Comparison of ENCODE assay signal across 20 cellular contexts in the genomic region with DNA sequence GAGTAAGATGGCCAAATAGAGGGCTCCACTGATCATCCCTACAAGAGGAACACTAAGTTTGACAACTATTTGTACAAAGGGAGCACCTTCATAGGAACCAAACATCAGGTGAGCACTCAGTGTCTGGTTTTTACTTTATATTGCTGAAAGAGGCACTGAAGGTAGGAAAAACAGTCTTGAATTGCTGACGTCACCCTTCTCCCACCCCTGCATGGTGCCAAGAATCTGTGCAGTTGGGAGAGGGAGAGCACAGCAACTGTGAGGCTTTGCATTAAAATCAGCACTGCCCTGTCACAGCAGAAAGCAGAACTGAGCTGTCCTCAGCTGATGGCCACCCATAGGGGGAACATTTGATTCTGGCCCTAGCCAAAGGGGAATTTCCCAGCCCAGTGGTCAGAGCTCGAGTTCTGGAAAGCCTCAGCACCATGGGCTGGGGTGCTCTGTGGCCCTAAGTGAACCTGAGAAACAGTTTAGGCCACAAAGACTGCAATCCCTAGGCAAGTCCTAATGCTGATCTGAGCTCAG. TPM values are rescaled to one million over a fixed set of nuclear protein-coding genes. Genes with fewer than 3 reads are reported as not detected.
A peak's percentile ranks its signal among the peaks of the same experiment; 100 is the strongest.
DNase-seq lines count a peak whose midpoint lies in the region; ATAC-seq, FAIRE-seq and TF ChIP-seq lines count a peak whose summit lies in the region.
"Had no signal": no experiment of that assay in that cellular context is flagged by ENCODE, and none has a peak within 500 bp of the region (broad histone marks: within the 10 kb centered on the region; RNA-seq: fewer than 3 reads in every experiment).

No MANE protein-coding gene starts in this region.

- TF ChIP-seq POLR2A in K562 (conservative IDR thresholded peaks at IDR 0.05) (no peak), right lobe of liver (IDR thresholded peaks at IDR 0.05) (no peak)

- in situ Hi-C loops in K562 (cut with MboI): no loop called here

- H3K79me2 ChIP-seq in DND-41 (ENCODE audit: insufficient read depth, low read length) (no peaks in the 10 kb centered on the region), K562 (ENCODE audit: control insufficient read depth, insufficient read depth, low read length) (no peaks in the 10 kb centered on the region)

- H4K20me1 ChIP-seq in DND-41 (ENCODE audit: insufficient read depth, low read length) (no peaks in the 10 kb centered on the region), K562 (replicated peaks; ENCODE audit: control insufficient read depth, insufficient read depth, low read length) (no peaks in the 10 kb centered on the region)
- H4K20me1 ChIP-seq: BLaER1 had no signal

- POLR2A ChIA-PET in HEK293 (lab: Yijun Ruan, JAX): no interaction called here
- POLR2A ChIA-PET in K562 (lab: Yijun Ruan, JAX): interaction anchor here (0.6 kb wide), 2 partner anchors 8 to 88 kb away, joined by 3 read pairs; no protein-coding TSS in a partner anchor

- no peak for TF ChIP-seq CTCF in DND-41 (IDR thresholded peaks at IDR 0.05; ENCODE audit: borderline replicate concordance, extremely low read depth, low read length, poor library complexity, severe bottlenecking)
- no peak for TF ChIP-seq CTCF in HEK293 (tag by site-specific recombination; IDR thresholded peaks at IDR 0.05)
- no peak for TF ChIP-seq CTCF in K562 (IDR thresholded peaks at IDR 0.05 in 2 of 3, conservative IDR thresholded peaks at IDR 0.05 in 1 of 3; ENCODE audit: insufficient read depth in 2 of 3, low read depth in 1 of 3, low read length in 3 of 3)
- no peak for TF ChIP-seq CTCF in right lobe of liver (IDR thresholded peaks at IDR 0.05)
- TF ChIP-seq CTCF in foreskin fibroblast (IDR thresholded peaks at IDR 0.05; ENCODE audit: low read depth, low read length): no peak

- TF ChIP-seq EP300 in K562 (IDR thresholded peaks at IDR 0.05; ENCODE audit: low read length): no peak

- H3K4me1 ChIP-seq in DND-41 (ENCODE audit: insufficient read depth, low read length) (peaks cover 23% of the 10 kb centered on the region), HEK293 (ENCODE audit: control insufficient read depth, insufficient read depth, low read length) (no peaks in the 10 kb centered on the region), K562 (replicated peaks in 1 of 2; ENCODE audit: control insufficient read depth in 2 of 2, insufficient read depth in 2 of 2, low read length in 2 of 2) (peaks cover 0 to 4% of the 10 kb centered on the region in 2 experiments; a peak in 2 of 5 replicates), right lobe of liver (no peaks in the 10 kb centered on the region)

- DNase-seq in DND-41 (no peak), K562 (ENCODE audit: extremely low read depth in 1 of 4, low spot score in 3 of 4) (no peak), right lobe of liver (no peak), foreskin fibroblast (no peak), DMS153 treated with DMSO at 0.1 percent for 48 hours (lab: John Stamatoyannopoulos, UW; ENCODE audit: unreplicated experiment) (no peak)
- DNase-seq: 8988T; Caco-2; CD8-positive, alpha-beta T cell; DMS79; GF-D8; GOT3; H9 had no signal

- ATAC-seq in DND-41 (ENCODE audit: insufficient read depth, low read depth): no peak
- ATAC-seq in K562: 0 out of 3 replicates have a peak, but pooled peaks have one; percentile 31
- ATAC-seq in right lobe of liver: peak; percentile 27 to 65 (median 40)
- ATAC-seq in GM21528 (IDR thresholded peaks at IDR 0.05; ENCODE audit: low FRiP score, unreplicated experiment): no peak
- no peak for ATAC-seq in GM21515 (IDR thresholded peaks at IDR 0.05; ENCODE audit: unreplicated experiment)
- ATAC-seq: CD8-positive, alpha-beta T cell had no signal

- intact Hi-C loops in K562 (cut with micrococcal nuclease) (no loop called here), right lobe of liver (cut with DNase I) (no loop called here)

- no peaks in the 10 kb centered on the region for H3K9me3 ChIP-seq in DND-41 (ENCODE audit: insufficient read depth, low read length, severe bottlenecking)
- H3K9me3 ChIP-seq in HEK293 (ENCODE audit: control insufficient read depth, insufficient read depth, low read depth, low read length): no peaks in the 10 kb centered on the region
- H3K9me3 ChIP-seq in K562 (replicated peaks; ENCODE audit: control insufficient read depth, insufficient read depth, low read depth, low read length): no peaks in the 10 kb centered on the region
- H3K9me3 ChIP-seq in right lobe of liver: no peaks in the 10 kb centered on the region
- H3K9me3 ChIP-seq: BLaER1, Caco-2 had no signal

- CTCF ChIA-PET in HEK293 (lab: Yijun Ruan, JAX): interaction anchor here (0.6 to 2.9 kb wide), 3 partner anchors 22 to 422 kb away, joined by 3 to 10 read pairs (median 3); no protein-coding TSS in a partner anchor
- CTCF ChIA-PET in K562 (lab: Yijun Ruan, JAX; ENCODE audit: low intra/inter-chr PET ratio): no interaction called here

- WGBS in K562 (ENCODE audit: insufficient coverage, low coverage, missing lambda C conversion rate): 50% methylated on average over 2 of the region's 2 CpGs
- 21% methylated on average over 2 of the region's 2 CpGs for WGBS in right lobe of liver (ENCODE audit: insufficient coverage, low coverage, low lambda C conversion rate, missing lambda C conversion rate)

- H2AFZ ChIP-seq in DND-41 (ENCODE audit: low read depth, low read length) (0 out of 2 replicates have a peak overlapping the region, but pooled peaks have one; percentile 17), K562 (ENCODE audit: low read depth, low read length) (peak overlapping the region; percentile 51; the same call in 1 of the 2 replicates)

- no TSS peak for BruUV-seq in K562 (replicated peaks; lab: Mats Ljungman, UMichigan)

- no peak overlapping the region for H3K9ac ChIP-seq in DND-41 (ENCODE audit: low read depth, low read length)
- no peak overlapping the region for H3K9ac ChIP-seq in K562 (ENCODE audit: insufficient read depth in 1 of 2, low read depth in 2 of 2, low read length in 2 of 2)
- H3K9ac ChIP-seq: BLaER1 had no signal

- H3K9me1 ChIP-seq in K562 (ENCODE audit: control insufficient read depth, insufficient read depth, low read length): no peaks in the 10 kb centered on the region

- H3K4me3 ChIP-seq in DND-41 (ENCODE audit: low read depth in 1 of 2, low read length in 2 of 2) (no peak overlapping the region), HEK293 (ENCODE audit: low read depth, low read length) (no peak overlapping the region), K562 (no peak overlapping the region), right lobe of liver (no peak overlapping the region), foreskin fibroblast (ENCODE audit: low read depth in 1 of 2, low read length in 2 of 2) (no peak overlapping the region)
- H3K4me3 ChIP-seq: BLaER1 had no signal

- H3K27ac ChIP-seq in DND-41 (ENCODE audit: low read length) (no peak overlapping the region), HEK293 (ENCODE audit: extremely low read depth, low read depth, low read length) (no peak overlapping the region), K562 (ENCODE audit: extremely low read depth, low read depth, low read length) (no peak overlapping the region), right lobe of liver (no peak overlapping the region)
- H3K27ac ChIP-seq: BLaER1 had no signal

- FAIRE-seq in K562 (lab: Jason Lieb, UNC): peak; percentile 6
- FAIRE-seq: D721Med, GM19239 had no signal

- TF ChIP-seq RAD21 in K562 (CRISPR knock-in tag; conservative IDR thresholded peaks at IDR 0.05 in 1 of 2, IDR thresholded peaks at IDR 0.05 in 1 of 2): no peak

- H3K27me3 ChIP-seq in DND-41 (ENCODE audit: insufficient read depth, low read length, poor library complexity) (no peaks in the 10 kb centered on the region), K562 (ENCODE audit: control insufficient read depth in 2 of 2, insufficient read depth in 2 of 2, low read length in 2 of 2) (no peaks in the 10 kb centered on the region), right lobe of liver (no peaks in the 10 kb centered on the region)
- H3K27me3 ChIP-seq: BLaER1 had no signal

- H3K4me2 ChIP-seq in DND-41 (ENCODE audit: insufficient read depth, low read length) (no peak overlapping the region), K562 (ENCODE audit: insufficient read depth, low read length) (no peak overlapping the region)
- H3K4me2 ChIP-seq: BLaER1 had no signal

- H3K36me3 ChIP-seq in DND-41 (ENCODE audit: insufficient read depth, low read length): no peaks in the 10 kb centered on the region
- H3K36me3 ChIP-seq in HEK293 (ENCODE audit: control insufficient read depth in 2 of 2, insufficient read depth in 1 of 2, low read length in 2 of 2): no peaks in the 10 kb centered on the region
- H3K36me3 ChIP-seq in K562 (ENCODE audit: control insufficient read depth, insufficient read depth, low read length): no peaks in the 10 kb centered on the region
- no peaks in the 10 kb centered on the region for H3K36me3 ChIP-seq in right lobe of liver
- H3K36me3 ChIP-seq: BLaER1 had no signal

TF ChIP-seq in HEK293, 187 proteins besides CTCF, POLR2A, EP300 and RAD21 (continues in another document):
- no peak for TF ChIP-seq ZNF324 (tag by site-specific recombination; IDR thresholded peaks at IDR 0.05)
- no peak for TF ChIP-seq GLI2 (tag by site-specific recombination; IDR thresholded peaks at IDR 0.05; ENCODE audit: borderline replicate concordance, low read depth)
- no peak for TF ChIP-seq SP2 (tag by site-specific recombination; IDR thresholded peaks at IDR 0.05)

TF ChIP-seq in K562, 482 proteins besides CTCF, POLR2A, EP300 and RAD21 (continues in another document):
- TF ChIP-seq SPI1 (IDR thresholded peaks at IDR 0.05; ENCODE audit: borderline replicate concordance, low read depth, low read length): 0 out of 2 replicates have a peak, but pooled peaks have one; percentile 34

RNA-seq across cellular contexts. Expression of gene PIWIL3, which starts 37.9 kb away (rescaled TPM):
- not detected in 2 replicates for total RNA-seq in K562 (2011; cell fraction: chromatin; rRNA removed; ENCODE audit: low replicate concordance)
- not detected in 2 replicates for total RNA-seq in K562 (2011; cell fraction: nucleolus; rRNA removed)
- not detected in 2 replicates for total RNA-seq in K562 (2011; cell fraction: nucleoplasm; rRNA removed)
- total RNA-seq in K562 (2014; rRNA removed) (0.04 TPM in 1 of 2 replicates, not detected in the other), K562 (2014; rRNA removed; fragmentation: Illumina TruSeq; extraction: Trizol) (0.10 TPM in 1 of 2 replicates, not detected in the other), K562 (2015; rRNA removed; fragmentation: Illumina TruSeq; extraction: Trizol) (0.04 TPM in 1 of 2 replicates, not detected in the other), K562 (2021) (not detected in 2 replicates), right lobe of liver (not detected)
- polyA plus RNA-seq in K562 (2011; rRNA removed) (0.03 and 0.04 TPM in 2 replicates), K562 (2014; fragmentation: Illumina TruSeq; extraction: Trizol) (0.04 and 0.06 TPM in 2 replicates), K562 (2014; fragmentation: Nextera tagmentation; extraction: Ambion mirVana) (not detected), K562 (2014; rRNA removed) (0.12 TPM in 1 of 2 replicates, not detected in the other)
- polyA plus RNA-seq in K562 (2011; cell fraction: cytosol; rRNA removed): 0.01 TPM in 2 replicates
- polyA plus RNA-seq in K562 (2011; cell fraction: nucleus; rRNA removed): not detected in 2 replicates
- 0.04 and 0.06 TPM in 2 replicates for polyA plus RNA-seq in K562 (2012)
- 0.07 TPM in 1 of 2 replicates, not detected in the other for polyA minus RNA-seq in K562 (2011; rRNA and poly(A)+ RNA removed)
- not detected in 2 replicates for polyA minus RNA-seq in K562 (2011; cell fraction: cytosol; rRNA and poly(A)+ RNA removed)
- not detected in 2 replicates for polyA minus RNA-seq in K562 (2011; cell fraction: nucleus; rRNA and poly(A)+ RNA removed)
- total RNA-seq: A673; CD8-positive, alpha-beta T cell; HT-29 had no signal

Comparison
In these comparisons a context has a peak if more than half of its experiments do, and no peak if none do; other contexts are left out.
1. ATAC-seq: peak in K562 (single experiment) and right lobe of liver (4 of 4); none in DND-41 (single experiment), GM21528 (single experiment) and GM21515 (single experiment).